Comparison of ENCODE assay signal across 1 cellular context in genomic region chr1:221887091-221887746, GRCh38.
TF ChIP-seq lines count a peak whose summit lies in the region.

No MANE protein-coding gene starts in this region.

TF ChIP-seq in HepG2, 621 proteins besides CTCF, POLR2A, EP300 and RAD21 (continued from another document and continues in another):
- TF ChIP-seq, protein P1, sequence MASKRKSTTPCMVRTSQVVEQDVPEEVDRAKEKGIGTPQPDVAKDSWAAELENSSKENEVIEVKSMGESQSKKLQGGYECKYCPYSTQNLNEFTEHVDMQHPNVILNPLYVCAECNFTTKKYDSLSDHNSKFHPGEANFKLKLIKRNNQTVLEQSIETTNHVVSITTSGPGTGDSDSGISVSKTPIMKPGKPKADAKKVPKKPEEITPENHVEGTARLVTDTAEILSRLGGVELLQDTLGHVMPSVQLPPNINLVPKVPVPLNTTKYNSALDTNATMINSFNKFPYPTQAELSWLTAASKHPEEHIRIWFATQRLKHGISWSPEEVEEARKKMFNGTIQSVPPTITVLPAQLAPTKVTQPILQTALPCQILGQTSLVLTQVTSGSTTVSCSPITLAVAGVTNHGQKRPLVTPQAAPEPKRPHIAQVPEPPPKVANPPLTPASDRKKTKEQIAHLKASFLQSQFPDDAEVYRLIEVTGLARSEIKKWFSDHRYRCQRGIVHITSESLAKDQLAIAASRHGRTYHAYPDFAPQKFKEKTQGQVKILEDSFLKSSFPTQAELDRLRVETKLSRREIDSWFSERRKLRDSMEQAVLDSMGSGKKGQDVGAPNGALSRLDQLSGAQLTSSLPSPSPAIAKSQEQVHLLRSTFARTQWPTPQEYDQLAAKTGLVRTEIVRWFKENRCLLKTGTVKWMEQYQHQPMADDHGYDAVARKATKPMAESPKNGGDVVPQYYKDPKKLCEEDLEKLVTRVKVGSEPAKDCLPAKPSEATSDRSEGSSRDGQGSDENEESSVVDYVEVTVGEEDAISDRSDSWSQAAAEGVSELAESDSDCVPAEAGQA (IDR thresholded peaks at IDR 0.05; ENCODE audit: low read depth) = no peak
- TF ChIP-seq, protein P1 (CRISPR knock-in tag; IDR thresholded peaks at IDR 0.05; ENCODE audit: borderline replicate concordance) = no peak
- TF ChIP-seq ATM (IDR thresholded peaks at IDR 0.05; ENCODE audit: borderline replicate concordance) (no peak), HOXA3 (CRISPR knock-in tag; IDR thresholded peaks at IDR 0.05) (no peak), HDAC6 (IDR thresholded peaks at IDR 0.05; ENCODE audit: low read depth, low read length) (no peak), TARDBP (CRISPR knock-in tag; IDR thresholded peaks at IDR 0.05) (no peak), ZNF549 (CRISPR knock-in tag; IDR thresholded peaks at IDR 0.05) (no peak), SATB2 (CRISPR knock-in tag; IDR thresholded peaks at IDR 0.05) (no peak), DNMT1 (CRISPR knock-in tag; IDR thresholded peaks at IDR 0.05) (no peak), ZXDC (CRISPR knock-in tag; IDR thresholded peaks at IDR 0.05) (no peak), ZNF709 (CRISPR knock-in tag; IDR thresholded peaks at IDR 0.05) (no peak), ZNF761 (CRISPR knock-in tag; conservative IDR thresholded peaks at IDR 0.05) (no peak), RXRA (CRISPR knock-in tag; IDR thresholded peaks at IDR 0.05) (peak; percentile 71; the same call in 1 of the 2 replicates), GZF1 (CRISPR knock-in tag; IDR thresholded peaks at IDR 0.05) (no peak), PHF21A (CRISPR knock-in tag; IDR thresholded peaks at IDR 0.05) (no peak), HNRNPH1 (optimal IDR thresholded peaks at IDR 0.05; ENCODE audit: low read depth, low read length) (no peak), RXRB (CRISPR knock-in tag; IDR thresholded peaks at IDR 0.05; ENCODE audit: borderline replicate concordance) (peak; percentile 74), ZNF607 (CRISPR knock-in tag; IDR thresholded peaks at IDR 0.05; ENCODE audit: borderline replicate concordance) (no peak), ZNF317 (CRISPR knock-in tag; IDR thresholded peaks at IDR 0.05) (no peak), NFE2L2 (IDR thresholded peaks at IDR 0.05; ENCODE audit: low read length) (peak; percentile 10; the same call in 1 of the 2 replicates), SAP130 (CRISPR knock-in tag; IDR thresholded peaks at IDR 0.05; ENCODE audit: low read depth) (0 out of 2 replicates have a peak, but pooled peaks have one; percentile 12), TRIM24 (CRISPR knock-in tag; IDR thresholded peaks at IDR 0.05) (no peak), ZFP36L2 (CRISPR knock-in tag; IDR thresholded peaks at IDR 0.05) (no peak), ZZZ3 (CRISPR knock-in tag; IDR thresholded peaks at IDR 0.05; ENCODE audit: borderline replicate concordance) (no peak), ARID2 (CRISPR knock-in tag; IDR thresholded peaks at IDR 0.05; ENCODE audit: borderline replicate concordance) (no peak), ZNF253 (CRISPR knock-in tag; IDR thresholded peaks at IDR 0.05; ENCODE audit: borderline replicate concordance) (no peak), CBFB (CRISPR knock-in tag; IDR thresholded peaks at IDR 0.05) (no peak), ARID3A (IDR thresholded peaks at IDR 0.05; ENCODE audit: low read depth, low read length) (0 out of 2 replicates have a peak, but pooled peaks have one; percentile 27), FOSL2 (CRISPR knock-in tag; IDR thresholded peaks at IDR 0.05) (peak; percentile 85), DPF2 (CRISPR knock-in tag; IDR thresholded peaks at IDR 0.05; ENCODE audit: borderline replicate concordance, low read depth) (no peak), SOX13 (IDR thresholded peaks at IDR 0.05) (no peak), SOX13 (CRISPR knock-in tag; conservative IDR thresholded peaks at IDR 0.05 in 1 of 2, IDR thresholded peaks at IDR 0.05 in 1 of 2) (no peak), HMGA1 (CRISPR knock-in tag; conservative IDR thresholded peaks at IDR 0.05) (no peak)
- TF ChIP-seq, protein P2, sequence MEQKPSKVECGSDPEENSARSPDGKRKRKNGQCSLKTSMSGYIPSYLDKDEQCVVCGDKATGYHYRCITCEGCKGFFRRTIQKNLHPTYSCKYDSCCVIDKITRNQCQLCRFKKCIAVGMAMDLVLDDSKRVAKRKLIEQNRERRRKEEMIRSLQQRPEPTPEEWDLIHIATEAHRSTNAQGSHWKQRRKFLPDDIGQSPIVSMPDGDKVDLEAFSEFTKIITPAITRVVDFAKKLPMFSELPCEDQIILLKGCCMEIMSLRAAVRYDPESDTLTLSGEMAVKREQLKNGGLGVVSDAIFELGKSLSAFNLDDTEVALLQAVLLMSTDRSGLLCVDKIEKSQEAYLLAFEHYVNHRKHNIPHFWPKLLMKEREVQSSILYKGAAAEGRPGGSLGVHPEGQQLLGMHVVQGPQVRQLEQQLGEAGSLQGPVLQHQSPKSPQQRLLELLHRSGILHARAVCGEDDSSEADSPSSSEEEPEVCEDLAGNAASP (CRISPR knock-in tag; IDR thresholded peaks at IDR 0.05; ENCODE audit: borderline replicate concordance) = peak; percentile 80; the same call in 1 of the 2 replicates
- TF ChIP-seq, protein P3, sequence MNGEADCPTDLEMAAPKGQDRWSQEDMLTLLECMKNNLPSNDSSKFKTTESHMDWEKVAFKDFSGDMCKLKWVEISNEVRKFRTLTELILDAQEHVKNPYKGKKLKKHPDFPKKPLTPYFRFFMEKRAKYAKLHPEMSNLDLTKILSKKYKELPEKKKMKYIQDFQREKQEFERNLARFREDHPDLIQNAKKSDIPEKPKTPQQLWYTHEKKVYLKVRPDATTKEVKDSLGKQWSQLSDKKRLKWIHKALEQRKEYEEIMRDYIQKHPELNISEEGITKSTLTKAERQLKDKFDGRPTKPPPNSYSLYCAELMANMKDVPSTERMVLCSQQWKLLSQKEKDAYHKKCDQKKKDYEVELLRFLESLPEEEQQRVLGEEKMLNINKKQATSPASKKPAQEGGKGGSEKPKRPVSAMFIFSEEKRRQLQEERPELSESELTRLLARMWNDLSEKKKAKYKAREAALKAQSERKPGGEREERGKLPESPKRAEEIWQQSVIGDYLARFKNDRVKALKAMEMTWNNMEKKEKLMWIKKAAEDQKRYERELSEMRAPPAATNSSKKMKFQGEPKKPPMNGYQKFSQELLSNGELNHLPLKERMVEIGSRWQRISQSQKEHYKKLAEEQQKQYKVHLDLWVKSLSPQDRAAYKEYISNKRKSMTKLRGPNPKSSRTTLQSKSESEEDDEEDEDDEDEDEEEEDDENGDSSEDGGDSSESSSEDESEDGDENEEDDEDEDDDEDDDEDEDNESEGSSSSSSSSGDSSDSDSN (CRISPR knock-in tag; IDR thresholded peaks at IDR 0.05) = no peak
- TF ChIP-seq, protein P4, sequence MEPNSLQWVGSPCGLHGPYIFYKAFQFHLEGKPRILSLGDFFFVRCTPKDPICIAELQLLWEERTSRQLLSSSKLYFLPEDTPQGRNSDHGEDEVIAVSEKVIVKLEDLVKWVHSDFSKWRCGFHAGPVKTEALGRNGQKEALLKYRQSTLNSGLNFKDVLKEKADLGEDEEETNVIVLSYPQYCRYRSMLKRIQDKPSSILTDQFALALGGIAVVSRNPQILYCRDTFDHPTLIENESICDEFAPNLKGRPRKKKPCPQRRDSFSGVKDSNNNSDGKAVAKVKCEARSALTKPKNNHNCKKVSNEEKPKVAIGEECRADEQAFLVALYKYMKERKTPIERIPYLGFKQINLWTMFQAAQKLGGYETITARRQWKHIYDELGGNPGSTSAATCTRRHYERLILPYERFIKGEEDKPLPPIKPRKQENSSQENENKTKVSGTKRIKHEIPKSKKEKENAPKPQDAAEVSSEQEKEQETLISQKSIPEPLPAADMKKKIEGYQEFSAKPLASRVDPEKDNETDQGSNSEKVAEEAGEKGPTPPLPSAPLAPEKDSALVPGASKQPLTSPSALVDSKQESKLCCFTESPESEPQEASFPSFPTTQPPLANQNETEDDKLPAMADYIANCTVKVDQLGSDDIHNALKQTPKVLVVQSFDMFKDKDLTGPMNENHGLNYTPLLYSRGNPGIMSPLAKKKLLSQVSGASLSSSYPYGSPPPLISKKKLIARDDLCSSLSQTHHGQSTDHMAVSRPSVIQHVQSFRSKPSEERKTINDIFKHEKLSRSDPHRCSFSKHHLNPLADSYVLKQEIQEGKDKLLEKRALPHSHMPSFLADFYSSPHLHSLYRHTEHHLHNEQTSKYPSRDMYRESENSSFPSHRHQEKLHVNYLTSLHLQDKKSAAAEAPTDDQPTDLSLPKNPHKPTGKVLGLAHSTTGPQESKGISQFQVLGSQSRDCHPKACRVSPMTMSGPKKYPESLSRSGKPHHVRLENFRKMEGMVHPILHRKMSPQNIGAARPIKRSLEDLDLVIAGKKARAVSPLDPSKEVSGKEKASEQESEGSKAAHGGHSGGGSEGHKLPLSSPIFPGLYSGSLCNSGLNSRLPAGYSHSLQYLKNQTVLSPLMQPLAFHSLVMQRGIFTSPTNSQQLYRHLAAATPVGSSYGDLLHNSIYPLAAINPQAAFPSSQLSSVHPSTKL (CRISPR knock-in tag; IDR thresholded peaks at IDR 0.05) = peak; percentile 34; the same call in 1 of the 2 replicates
- TF ChIP-seq, protein P5, sequence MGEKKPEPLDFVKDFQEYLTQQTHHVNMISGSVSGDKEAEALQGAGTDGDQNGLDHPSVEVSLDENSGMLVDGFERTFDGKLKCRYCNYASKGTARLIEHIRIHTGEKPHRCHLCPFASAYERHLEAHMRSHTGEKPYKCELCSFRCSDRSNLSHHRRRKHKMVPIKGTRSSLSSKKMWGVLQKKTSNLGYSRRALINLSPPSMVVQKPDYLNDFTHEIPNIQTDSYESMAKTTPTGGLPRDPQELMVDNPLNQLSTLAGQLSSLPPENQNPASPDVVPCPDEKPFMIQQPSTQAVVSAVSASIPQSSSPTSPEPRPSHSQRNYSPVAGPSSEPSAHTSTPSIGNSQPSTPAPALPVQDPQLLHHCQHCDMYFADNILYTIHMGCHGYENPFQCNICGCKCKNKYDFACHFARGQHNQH (CRISPR knock-in tag; IDR thresholded peaks at IDR 0.05) = no peak
- TF ChIP-seq, protein P6, sequence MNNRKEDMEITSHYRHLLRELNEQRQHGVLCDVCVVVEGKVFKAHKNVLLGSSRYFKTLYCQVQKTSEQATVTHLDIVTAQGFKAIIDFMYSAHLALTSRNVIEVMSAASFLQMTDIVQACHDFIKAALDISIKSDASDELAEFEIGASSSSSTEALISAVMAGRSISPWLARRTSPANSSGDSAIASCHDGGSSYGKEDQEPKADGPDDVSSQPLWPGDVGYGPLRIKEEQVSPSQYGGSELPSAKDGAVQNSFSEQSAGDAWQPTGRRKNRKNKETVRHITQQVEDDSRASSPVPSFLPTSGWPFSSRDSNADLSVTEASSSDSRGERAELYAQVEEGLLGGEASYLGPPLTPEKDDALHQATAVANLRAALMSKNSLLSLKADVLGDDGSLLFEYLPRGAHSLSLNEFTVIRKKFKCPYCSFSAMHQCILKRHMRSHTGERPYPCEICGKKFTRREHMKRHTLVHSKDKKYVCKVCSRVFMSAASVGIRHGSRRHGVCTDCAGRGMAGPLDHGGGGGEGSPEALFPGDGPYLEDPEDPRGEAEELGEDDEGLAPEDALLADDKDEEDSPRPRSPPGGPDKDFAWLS (CRISPR knock-in tag; IDR thresholded peaks at IDR 0.05; ENCODE audit: borderline replicate concordance) = no peak
